In the genomic region with DNA sequence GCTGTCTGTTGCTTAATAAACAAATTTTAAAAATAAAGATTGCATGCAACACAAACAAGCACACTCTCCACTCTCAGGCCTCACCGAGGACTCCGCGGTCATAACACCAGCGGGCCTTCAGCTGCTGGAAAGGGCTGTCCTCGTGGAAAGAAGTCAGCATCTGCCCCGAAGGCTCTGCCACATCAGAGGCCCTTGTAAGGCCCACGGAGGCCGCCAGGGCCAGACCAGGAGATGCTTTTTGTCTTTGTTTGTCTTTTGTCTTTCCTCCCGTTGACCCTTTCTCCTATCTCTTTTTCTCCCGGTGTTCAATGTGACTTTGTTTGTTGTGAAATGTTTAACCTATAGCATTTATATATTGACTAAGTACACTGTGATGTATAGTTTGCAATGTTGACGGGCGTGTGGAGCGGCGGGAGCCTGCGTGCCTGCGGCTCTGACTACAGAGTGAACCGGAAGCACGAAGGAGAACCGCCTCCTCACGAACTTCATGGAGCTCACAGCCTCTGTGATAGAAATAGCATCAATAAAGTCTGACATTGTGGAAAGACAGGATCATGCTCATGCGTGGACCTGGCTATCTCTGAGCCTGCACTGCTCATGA, we compare ENCODE assay signal across 14 cellular contexts. TPM values are rescaled to one million over a fixed set of nuclear protein-coding genes. Genes with fewer than 3 reads are reported as not detected.
DNase-seq lines count a peak whose midpoint lies in the region; ATAC-seq and TF ChIP-seq lines count a peak whose summit lies in the region.
"Had no signal": no experiment of that assay in that cellular context is flagged by ENCODE, and none has a peak within 500 bp of the region (broad histone marks: within the 10 kb centered on the region; RNA-seq: fewer than 3 reads in every experiment).

No MANE protein-coding gene starts in this region.

- no peak overlapping the region for H3K4me3 Mint-ChIP-seq in WTC11
- no peak overlapping the region for H3K4me3 Mint-ChIP-seq in activated T-helper 17 cell treated with anti-CD3 and anti-CD28 coated beads, Interleukin-2, amount 50 U/mL, for 72 hours

- no peaks in the 10 kb centered on the region for H3K27me3 Mint-ChIP-seq in WTC11 (ENCODE audit: low read depth)
- H3K27me3 Mint-ChIP-seq in activated T-helper 17 cell treated with anti-CD3 and anti-CD28 coated beads, Interleukin-2, amount 50 U/mL, for 72 hours: no peaks in the 10 kb centered on the region

- peak overlapping the region; percentile 80 for H3K27ac ChIP-seq in 22Rv1
- H3K27ac ChIP-seq: colonic mucosa, suprapubic skin had no signal

- peak overlapping the region; percentile 65 for H3K27ac Mint-ChIP-seq in WTC11
- H3K27ac Mint-ChIP-seq in activated T-helper 17 cell treated with anti-CD3 and anti-CD28 coated beads, Interleukin-2, amount 50 U/mL, for 72 hours: no peak overlapping the region

- CTCF ChIA-PET in WTC11 (lab: Charles Lee): interaction anchor here (0.6 to 2.5 kb wide), 8 partner anchors 10 to 137 kb away, joined by 3 to 35 read pairs (median 4); no protein-coding TSS in a partner anchor

- H3K4me1 Mint-ChIP-seq in WTC11: 0 out of 2 replicates have a peak, but pooled peaks cover 2% of the 10 kb centered on the region
- no peaks in the 10 kb centered on the region for H3K4me1 Mint-ChIP-seq in activated T-helper 17 cell treated with anti-CD3 and anti-CD28 coated beads, Interleukin-2, amount 50 U/mL, for 72 hours

- DNase-seq in ELR (ENCODE audit: low read depth) (peak; percentile 38), WTC11 (ENCODE audit: low spot score) (no peak), head of caudate nucleus (peak in 37 of 42 donors; percentile 14 to 84 (median 61)), GM03348 (ENCODE audit: low spot score) (no peak)
- DNase-seq: colonic mucosa; MM.1S; NCI-H187; NCI-H446 treated with DMSO at 0.1 percent for 48 hours; stimulated activated CD4-positive, alpha-beta T cell treated with anti-CD3 and anti-CD28 coated beads, Interleukin-4, amount 100 ng/mL, for 1 hour had no signal

- no peak for ATAC-seq in WTC11
- no peak for ATAC-seq in activated T-helper 17 cell treated with anti-CD3 and anti-CD28 coated beads, Interleukin-2, amount 50 U/mL, for 72 hours (replicated peaks)
- no peak for ATAC-seq in HG03045 (IDR thresholded peaks at IDR 0.05; ENCODE audit: unreplicated experiment)
- no peak for ATAC-seq in GM18498 (IDR thresholded peaks at IDR 0.05; ENCODE audit: unreplicated experiment)

- intact Hi-C loops in head of caudate nucleus (cut with DNase I): no loop called here

- H3K9me3 Mint-ChIP-seq in WTC11: no peaks in the 10 kb centered on the region
- no peaks in the 10 kb centered on the region for H3K9me3 Mint-ChIP-seq in activated T-helper 17 cell treated with anti-CD3 and anti-CD28 coated beads, Interleukin-2, amount 50 U/mL, for 72 hours

- H3K36me3 Mint-ChIP-seq in WTC11: no peaks in the 10 kb centered on the region; the same call in 1 of the 2 replicates
- H3K36me3 Mint-ChIP-seq in activated T-helper 17 cell treated with anti-CD3 and anti-CD28 coated beads, Interleukin-2, amount 50 U/mL, for 72 hours (ENCODE audit: low read depth): no peaks in the 10 kb centered on the region

- POLR2A ChIA-PET in WTC11 (lab: Charles Lee): no interaction called here

- TF ChIP-seq CTCF in 22Rv1 (IDR thresholded peaks at IDR 0.05) (peak; percentile 24; the same call in 1 of the 2 replicates), WTC11 (IDR thresholded peaks at IDR 0.05) (no peak)

TF ChIP-seq in WTC11, 78 proteins besides CTCF, POLR2A, EP300 and RAD21:
- TF ChIP-seq, protein P1, sequence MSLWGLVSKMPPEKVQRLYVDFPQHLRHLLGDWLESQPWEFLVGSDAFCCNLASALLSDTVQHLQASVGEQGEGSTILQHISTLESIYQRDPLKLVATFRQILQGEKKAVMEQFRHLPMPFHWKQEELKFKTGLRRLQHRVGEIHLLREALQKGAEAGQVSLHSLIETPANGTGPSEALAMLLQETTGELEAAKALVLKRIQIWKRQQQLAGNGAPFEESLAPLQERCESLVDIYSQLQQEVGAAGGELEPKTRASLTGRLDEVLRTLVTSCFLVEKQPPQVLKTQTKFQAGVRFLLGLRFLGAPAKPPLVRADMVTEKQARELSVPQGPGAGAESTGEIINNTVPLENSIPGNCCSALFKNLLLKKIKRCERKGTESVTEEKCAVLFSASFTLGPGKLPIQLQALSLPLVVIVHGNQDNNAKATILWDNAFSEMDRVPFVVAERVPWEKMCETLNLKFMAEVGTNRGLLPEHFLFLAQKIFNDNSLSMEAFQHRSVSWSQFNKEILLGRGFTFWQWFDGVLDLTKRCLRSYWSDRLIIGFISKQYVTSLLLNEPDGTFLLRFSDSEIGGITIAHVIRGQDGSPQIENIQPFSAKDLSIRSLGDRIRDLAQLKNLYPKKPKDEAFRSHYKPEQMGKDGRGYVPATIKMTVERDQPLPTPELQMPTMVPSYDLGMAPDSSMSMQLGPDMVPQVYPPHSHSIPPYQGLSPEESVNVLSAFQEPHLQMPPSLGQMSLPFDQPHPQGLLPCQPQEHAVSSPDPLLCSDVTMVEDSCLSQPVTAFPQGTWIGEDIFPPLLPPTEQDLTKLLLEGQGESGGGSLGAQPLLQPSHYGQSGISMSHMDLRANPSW (CRISPR knock-in tag; conservative IDR thresholded peaks at IDR 0.05; ENCODE audit: low read depth): no peak

RNA-seq across cellular contexts. Expression of a gene that starts 24.1 kb away (rescaled TPM):
- total RNA-seq in WTC11 (2021): 24.9 to 32.4 TPM (median 27.2 TPM) in 3 replicates
- total RNA-seq in activated T-helper 17 cell treated with anti-CD3 and anti-CD28 coated beads, Interleukin-2, amount 50 U/mL, for 72 hours: 1 to 10 TPM; 5.0 to 9.7 TPM

RNA-seq across cellular contexts. Expression of a gene that starts 37.6 kb away (rescaled TPM):
- total RNA-seq in WTC11 (2021): 20.9 to 22.3 TPM (median 20.9 TPM) in 3 replicates
- 10 to 100 TPM in 1 of 2 donors, 1 to 10 TPM in 1; 8.9 to 10.4 TPM for total RNA-seq in activated T-helper 17 cell treated with anti-CD3 and anti-CD28 coated beads, Interleukin-2, amount 50 U/mL, for 72 hours

Comparison
In these comparisons a context has a peak if more than half of its experiments do, and no peak if none do; other contexts are left out.
1. DNase-seq: peak in ELR (single experiment) and head of caudate nucleus (37 of 42); none in WTC11 (single experiment) and GM03348 (single experiment).